Comparison of ENCODE assay signal across 1 cellular context in genomic region chr7:43906327-43907010, GRCh38.
TF ChIP-seq lines count a peak whose summit lies in the region.

A gene with protein sequence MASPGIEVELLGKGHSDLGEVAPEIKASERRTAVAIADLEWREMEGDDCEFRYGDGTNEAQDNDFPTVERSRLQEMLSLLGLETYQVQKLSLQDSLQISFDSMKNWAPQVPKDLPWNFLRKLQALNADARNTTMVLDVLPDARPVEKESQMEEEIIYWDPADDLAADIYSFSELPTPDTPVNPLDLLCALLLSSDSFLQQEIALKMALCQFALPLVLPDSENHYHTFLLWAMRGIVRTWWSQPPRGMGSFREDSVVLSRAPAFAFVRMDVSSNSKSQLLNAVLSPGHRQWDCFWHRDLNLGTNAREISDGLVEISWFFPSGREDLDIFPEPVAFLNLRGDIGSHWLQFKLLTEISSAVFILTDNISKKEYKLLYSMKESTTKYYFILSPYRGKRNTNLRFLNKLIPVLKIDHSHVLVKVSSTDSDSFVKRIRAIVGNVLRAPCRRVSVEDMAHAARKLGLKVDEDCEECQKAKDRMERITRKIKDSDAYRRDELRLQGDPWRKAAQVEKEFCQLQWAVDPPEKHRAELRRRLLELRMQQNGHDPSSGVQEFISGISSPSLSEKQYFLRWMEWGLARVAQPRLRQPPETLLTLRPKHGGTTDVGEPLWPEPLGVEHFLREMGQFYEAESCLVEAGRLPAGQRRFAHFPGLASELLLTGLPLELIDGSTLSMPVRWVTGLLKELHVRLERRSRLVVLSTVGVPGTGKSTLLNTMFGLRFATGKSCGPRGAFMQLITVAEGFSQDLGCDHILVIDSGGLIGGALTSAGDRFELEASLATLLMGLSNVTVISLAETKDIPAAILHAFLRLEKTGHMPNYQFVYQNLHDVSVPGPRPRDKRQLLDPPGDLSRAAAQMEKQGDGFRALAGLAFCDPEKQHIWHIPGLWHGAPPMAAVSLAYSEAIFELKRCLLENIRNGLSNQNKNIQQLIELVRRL (minus strand): TSS chr7:43906596. CDS start chr7:43906575, 21 bp downstream.

TF ChIP-seq in HepG2, 621 proteins besides CTCF, POLR2A, EP300 and RAD21 (continued from another document and continues in another):
- TF ChIP-seq, protein P1, sequence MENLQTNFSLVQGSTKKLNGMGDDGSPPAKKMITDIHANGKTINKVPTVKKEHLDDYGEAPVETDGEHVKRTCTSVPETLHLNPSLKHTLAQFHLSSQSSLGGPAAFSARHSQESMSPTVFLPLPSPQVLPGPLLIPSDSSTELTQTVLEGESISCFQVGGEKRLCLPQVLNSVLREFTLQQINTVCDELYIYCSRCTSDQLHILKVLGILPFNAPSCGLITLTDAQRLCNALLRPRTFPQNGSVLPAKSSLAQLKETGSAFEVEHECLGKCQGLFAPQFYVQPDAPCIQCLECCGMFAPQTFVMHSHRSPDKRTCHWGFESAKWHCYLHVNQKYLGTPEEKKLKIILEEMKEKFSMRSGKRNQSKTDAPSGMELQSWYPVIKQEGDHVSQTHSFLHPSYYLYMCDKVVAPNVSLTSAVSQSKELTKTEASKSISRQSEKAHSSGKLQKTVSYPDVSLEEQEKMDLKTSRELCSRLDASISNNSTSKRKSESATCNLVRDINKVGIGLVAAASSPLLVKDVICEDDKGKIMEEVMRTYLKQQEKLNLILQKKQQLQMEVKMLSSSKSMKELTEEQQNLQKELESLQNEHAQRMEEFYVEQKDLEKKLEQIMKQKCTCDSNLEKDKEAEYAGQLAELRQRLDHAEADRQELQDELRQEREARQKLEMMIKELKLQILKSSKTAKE (CRISPR knock-in tag; IDR thresholded peaks at IDR 0.05; ENCODE audit: borderline replicate concordance), result no peak
- TF ChIP-seq ZNF691 (CRISPR knock-in tag; IDR thresholded peaks at IDR 0.05; ENCODE audit: borderline replicate concordance, low read depth) (no peak), ATF2 (CRISPR knock-in tag; IDR thresholded peaks at IDR 0.05) (no peak), PTBP1 (IDR thresholded peaks at IDR 0.05; ENCODE audit: low read depth, low read length, poor library complexity, severe bottlenecking) (no peak), HOXD1 (CRISPR knock-in tag; IDR thresholded peaks at IDR 0.05) (peak; percentile 35; the same call in 1 of the 2 replicates), ZNF343 (CRISPR knock-in tag; IDR thresholded peaks at IDR 0.05) (no peak), KAT2B (IDR thresholded peaks at IDR 0.05; ENCODE audit: borderline replicate concordance, low read depth, low read length) (no peak), ZNF780A (CRISPR knock-in tag; IDR thresholded peaks at IDR 0.05) (no peak), JUN (CRISPR knock-in tag; IDR thresholded peaks at IDR 0.05) (no peak), POLR2G (IDR thresholded peaks at IDR 0.05; ENCODE audit: low read depth, low read length) (peak; percentile 67), ZNF670 (CRISPR knock-in tag; IDR thresholded peaks at IDR 0.05; ENCODE audit: borderline replicate concordance) (no peak), ZNF18 (CRISPR knock-in tag; IDR thresholded peaks at IDR 0.05; ENCODE audit: insufficient replicate concordance) (no peak), ZNF557 (CRISPR knock-in tag; IDR thresholded peaks at IDR 0.05) (no peak), ZBTB43 (CRISPR knock-in tag; conservative IDR thresholded peaks at IDR 0.05) (no peak), KDM3A (CRISPR knock-in tag; IDR thresholded peaks at IDR 0.05; ENCODE audit: low read depth) (no peak), ATF7-NPFF (CRISPR knock-in tag; IDR thresholded peaks at IDR 0.05; ENCODE audit: low read depth) (peak; percentile 72; the same call in 1 of the 2 replicates), WIZ (CRISPR knock-in tag; IDR thresholded peaks at IDR 0.05) (no peak), KDM4B (CRISPR knock-in tag; IDR thresholded peaks at IDR 0.05) (no peak), HNF4G (IDR thresholded peaks at IDR 0.05; ENCODE audit: borderline replicate concordance, low read depth, low read length) (no peak), HNF4G (CRISPR knock-in tag; IDR thresholded peaks at IDR 0.05; ENCODE audit: borderline replicate concordance, low read depth) (no peak), ZBTB42 (CRISPR knock-in tag; IDR thresholded peaks at IDR 0.05) (no peak), ZNF776 (CRISPR knock-in tag; IDR thresholded peaks at IDR 0.05) (peak; percentile 36; the same call in 1 of the 2 replicates), ZNF598 (CRISPR knock-in tag; IDR thresholded peaks at IDR 0.05; ENCODE audit: borderline replicate concordance) (no peak), RBAK (CRISPR knock-in tag; IDR thresholded peaks at IDR 0.05) (no peak), NRL (CRISPR knock-in tag; IDR thresholded peaks at IDR 0.05; ENCODE audit: borderline replicate concordance) (no peak), SMAD3 (CRISPR knock-in tag; IDR thresholded peaks at IDR 0.05) (no peak), ZZZ3 (CRISPR knock-in tag; IDR thresholded peaks at IDR 0.05; ENCODE audit: borderline replicate concordance) (no peak), PHB2 (IDR thresholded peaks at IDR 0.05; ENCODE audit: partially characterized antibody) (no peak), MED1 (CRISPR knock-in tag; IDR thresholded peaks at IDR 0.05) (no peak), MATR3 (CRISPR knock-in tag; IDR thresholded peaks at IDR 0.05) (no peak), DDIT3 (CRISPR knock-in tag; IDR thresholded peaks at IDR 0.05) (no peak), CCAR2 (optimal IDR thresholded peaks at IDR 0.05; ENCODE audit: low read depth, low read length) (no peak), ZNF350 (CRISPR knock-in tag; IDR thresholded peaks at IDR 0.05; ENCODE audit: borderline replicate concordance, low read depth) (no peak), HDAC1 (CRISPR knock-in tag; IDR thresholded peaks at IDR 0.05) (no peak), NFRKB (IDR thresholded peaks at IDR 0.05) (no peak), POGK (CRISPR knock-in tag; conservative IDR thresholded peaks at IDR 0.05) (no peak), MEIS1 (CRISPR knock-in tag; IDR thresholded peaks at IDR 0.05; ENCODE audit: borderline replicate concordance) (no peak), HNRNPK (IDR thresholded peaks at IDR 0.05; ENCODE audit: low read depth, low read length, poor library complexity, severe bottlenecking) (no peak), FIP1L1 (IDR thresholded peaks at IDR 0.05; ENCODE audit: borderline replicate concordance, insufficient read depth, low read depth, low read length) (no peak), ETV6 (CRISPR knock-in tag; conservative IDR thresholded peaks at IDR 0.05) (no peak), ERF (CRISPR knock-in tag; IDR thresholded peaks at IDR 0.05) (no peak), ZNF382 (CRISPR knock-in tag; IDR thresholded peaks at IDR 0.05; ENCODE audit: borderline replicate concordance) (no peak), ZNF75D (CRISPR knock-in tag; IDR thresholded peaks at IDR 0.05; ENCODE audit: borderline replicate concordance) (no peak), HDAC2 (CRISPR knock-in tag; IDR thresholded peaks at IDR 0.05) (no peak), YY1 (IDR thresholded peaks at IDR 0.05; ENCODE audit: insufficient read depth, insufficient replicate concordance, low read depth, low read length) (peak; percentile 83), ZNF678 (CRISPR knock-in tag; IDR thresholded peaks at IDR 0.05) (no peak), ZNF260 (CRISPR knock-in tag; IDR thresholded peaks at IDR 0.05; ENCODE audit: borderline replicate concordance, low read depth) (no peak), ZSCAN5A (CRISPR knock-in tag; IDR thresholded peaks at IDR 0.05; ENCODE audit: borderline replicate concordance) (no peak)
- TF ChIP-seq, protein P2, sequence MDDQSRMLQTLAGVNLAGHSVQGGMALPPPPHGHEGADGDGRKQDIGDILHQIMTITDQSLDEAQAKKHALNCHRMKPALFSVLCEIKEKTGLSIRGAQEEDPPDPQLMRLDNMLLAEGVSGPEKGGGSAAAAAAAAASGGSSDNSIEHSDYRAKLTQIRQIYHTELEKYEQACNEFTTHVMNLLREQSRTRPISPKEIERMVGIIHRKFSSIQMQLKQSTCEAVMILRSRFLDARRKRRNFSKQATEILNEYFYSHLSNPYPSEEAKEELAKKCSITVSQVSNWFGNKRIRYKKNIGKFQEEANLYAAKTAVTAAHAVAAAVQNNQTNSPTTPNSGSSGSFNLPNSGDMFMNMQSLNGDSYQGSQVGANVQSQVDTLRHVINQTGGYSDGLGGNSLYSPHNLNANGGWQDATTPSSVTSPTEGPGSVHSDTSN (CRISPR knock-in tag; IDR thresholded peaks at IDR 0.05; ENCODE audit: borderline replicate concordance), result no peak
- TF ChIP-seq, protein P3, sequence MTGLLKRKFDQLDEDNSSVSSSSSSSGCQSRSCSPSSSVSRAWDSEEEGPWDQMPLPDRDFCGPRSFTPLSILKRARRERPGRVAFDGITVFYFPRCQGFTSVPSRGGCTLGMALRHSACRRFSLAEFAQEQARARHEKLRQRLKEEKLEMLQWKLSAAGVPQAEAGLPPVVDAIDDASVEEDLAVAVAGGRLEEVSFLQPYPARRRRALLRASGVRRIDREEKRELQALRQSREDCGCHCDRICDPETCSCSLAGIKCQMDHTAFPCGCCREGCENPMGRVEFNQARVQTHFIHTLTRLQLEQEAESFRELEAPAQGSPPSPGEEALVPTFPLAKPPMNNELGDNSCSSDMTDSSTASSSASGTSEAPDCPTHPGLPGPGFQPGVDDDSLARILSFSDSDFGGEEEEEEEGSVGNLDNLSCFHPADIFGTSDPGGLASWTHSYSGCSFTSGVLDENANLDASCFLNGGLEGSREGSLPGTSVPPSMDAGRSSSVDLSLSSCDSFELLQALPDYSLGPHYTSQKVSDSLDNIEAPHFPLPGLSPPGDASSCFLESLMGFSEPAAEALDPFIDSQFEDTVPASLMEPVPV (CRISPR knock-in tag; IDR thresholded peaks at IDR 0.05), result no peak
- TF ChIP-seq, protein P4, sequence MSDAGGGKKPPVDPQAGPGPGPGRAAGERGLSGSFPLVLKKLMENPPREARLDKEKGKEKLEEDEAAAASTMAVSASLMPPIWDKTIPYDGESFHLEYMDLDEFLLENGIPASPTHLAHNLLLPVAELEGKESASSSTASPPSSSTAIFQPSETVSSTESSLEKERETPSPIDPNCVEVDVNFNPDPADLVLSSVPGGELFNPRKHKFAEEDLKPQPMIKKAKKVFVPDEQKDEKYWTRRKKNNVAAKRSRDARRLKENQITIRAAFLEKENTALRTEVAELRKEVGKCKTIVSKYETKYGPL (CRISPR knock-in tag; IDR thresholded peaks at IDR 0.05), result 0 out of 2 replicates have a peak, but pooled peaks have one; percentile 19
